Comparison of ENCODE assay signal across 9 cellular contexts in genomic region chr20:38113401-38114325, GRCh38. TPM values are rescaled to one million over a fixed set of nuclear protein-coding genes. Genes with fewer than 3 reads are reported as not detected.
DNase-seq lines count a peak whose midpoint lies in the region; ATAC-seq and TF ChIP-seq lines count a peak whose summit lies in the region.
"Had no signal": no experiment of that assay in that cellular context is flagged by ENCODE, and none has a peak within 500 bp of the region (broad histone marks: within the 10 kb centered on the region; RNA-seq: fewer than 3 reads in every experiment).

No MANE protein-coding gene starts in this region.

- H3K4me3 Mint-ChIP-seq in HFFc6 = no peak overlapping the region

- ATAC-seq in GM21360 (IDR thresholded peaks at IDR 0.05; ENCODE audit: unreplicated experiment) = no peak
- ATAC-seq: body of pancreas had no signal

- no peak for DNase-seq in HFFc6
- peak; percentile 66 for DNase-seq in SKM-1 treated with dmso at 0.1 percent for 144 hours (lab: John Stamatoyannopoulos, UW; ENCODE audit: unreplicated experiment)
- DNase-seq in islet precursor cell = peak; percentile 88
- no peak for DNase-seq in NCI-H774 (lab: John Stamatoyannopoulos, UW)
- no peak for DNase-seq in NCI-H2171 (lab: John Stamatoyannopoulos, UW)
- DNase-seq in foreskin melanocyte = no peak

- no peak overlapping the region for H3K27ac Mint-ChIP-seq in HFFc6

- H3K27me3 Mint-ChIP-seq in HFFc6 (ENCODE audit: insufficient read depth) = no peaks in the 10 kb centered on the region; the same call in 1 of the 2 replicates

- TF ChIP-seq CTCF in C4-2B (conservative IDR thresholded peaks at IDR 0.05) (no peak; the same call in 1 of the 2 replicates), HFFc6 (IDR thresholded peaks at IDR 0.05) (peak; percentile 67)

- H3K9me3 Mint-ChIP-seq in HFFc6 = peaks cover 5% of the 10 kb centered on the region; the same call in 1 of the 2 replicates

- peak overlapping the region; percentile 89 for H3K27ac ChIP-seq in C4-2B
- H3K27ac ChIP-seq: body of pancreas had no signal

- H3K36me3 Mint-ChIP-seq in HFFc6 (ENCODE audit: low read depth) = peaks cover 4% of the 10 kb centered on the region; the same call in 1 of the 2 replicates

- H3K4me1 Mint-ChIP-seq in HFFc6 (ENCODE audit: low read depth) = peaks cover 83% of the 10 kb centered on the region

RNA-seq across cellular contexts. Expression of gene TGM2, which starts 51.4 kb away (rescaled TPM):
- 100 to 1,000 TPM in 5 of 6 experiments, 10 to 100 TPM in 1; 99.6 to 430 (median 111) TPM for total RNA-seq in HFFc6 (2021; fragmentation: NEBNext Ultra II Directional; extraction: Animal tissue kit (Norgen Biotek cat#: 25700))

Comparison
In these comparisons a context has a peak if more than half of its experiments do, and no peak if none do; other contexts are left out.
1. DNase-seq: peak in SKM-1 treated with dmso at 0.1 percent for 144 hours (single experiment) and islet precursor cell (single experiment); none in HFFc6 (single experiment), NCI-H774 (single experiment), NCI-H2171 (single experiment) and foreskin melanocyte (single experiment).